In genomic region chr11:73761403-73761945, GRCh38 we compare ENCODE assay signal across 8 cellular contexts. TPM values are rescaled to one million over a fixed set of nuclear protein-coding genes. Genes with fewer than 3 reads are reported as not detected.
A peak's percentile ranks its signal among the peaks of the same experiment; 100 is the strongest.
DNase-seq lines count a peak whose midpoint lies in the region; ATAC-seq and TF ChIP-seq lines count a peak whose summit lies in the region.

No MANE protein-coding gene starts in this region.

- no peaks in the 10 kb centered on the region for H3K27me3 Mint-ChIP-seq in CD8-positive, alpha-beta T cell (ENCODE audit: low read depth)

- peak overlapping the region; percentile 95 for H3K27ac Mint-ChIP-seq in CD8-positive, alpha-beta T cell

- CTCF ChIA-PET in CD8-positive, alpha-beta T cell (lab: Charles Lee): interaction anchor here (0.6 to 4.3 kb wide), 6 partner anchors 16 to 831 kb away, joined by 3 to 23 read pairs (median 4); partner anchors contain the start of genes MRPL48 and POLD3

- POLR2A ChIA-PET in CD8-positive, alpha-beta T cell (lab: Charles Lee): interaction anchor here (1.2 to 4.3 kb wide), 9 partner anchors 15 to 732 kb away, joined by 3 to 87 read pairs (median 4); partner anchors contain the start of genes C2CD3, FCHSD2, LIPT2 and MRPL48

- H3K4me3 Mint-ChIP-seq in CD8-positive, alpha-beta T cell: peak overlapping the region; percentile 85

- peak overlapping the region; percentile 69 for H3K4me3 ChIP-seq in CD8-positive, alpha-beta T cell (ENCODE audit: low read depth, low read length)
- H3K4me3 ChIP-seq in adrenal gland (peak overlapping the region in 1 of 4 donors; percentile 38), left lung (peak overlapping the region; percentile 31 to 82), tibial nerve (peak overlapping the region; percentile 21 to 97 (median 59))

- no peaks in the 10 kb centered on the region for H3K9me3 Mint-ChIP-seq in CD8-positive, alpha-beta T cell

- H3K27me3 ChIP-seq in CD8-positive, alpha-beta T cell (ENCODE audit: insufficient read depth, low read length): no peaks in the 10 kb centered on the region
- H3K27me3 ChIP-seq in adrenal gland (no peaks in the 10 kb centered on the region), left lung (no peaks in the 10 kb centered on the region), tibial nerve (no peaks in the 10 kb centered on the region)

- H3K9me3 ChIP-seq in CD8-positive, alpha-beta T cell (ENCODE audit: low read length): no peaks in the 10 kb centered on the region
- H3K9me3 ChIP-seq in adrenal gland (replicated peaks in 1 of 3) (no peaks in the 10 kb centered on the region), left lung (no peaks in the 10 kb centered on the region), tibial nerve (no peaks in the 10 kb centered on the region)

- 44 to 63% (median 45%) methylated on average over 12 to 16 of the region's 16 CpGs for WGBS in adrenal gland, 4 donors
- 47 to 48% methylated on average over 16 of the region's 16 CpGs for WGBS in tibial nerve, 2 donors

- no peak for DNase-seq in CD8-positive, alpha-beta T cell
- DNase-seq in adrenal gland: peak in 3 of 7 donors; percentile 25 to 66 (median 43)
- DNase-seq in left lung: no peak
- no peak for DNase-seq in tibial nerve (ENCODE audit: low spot score in 2 of 2)
- DNase-seq in inferior parietal cortex (ENCODE audit: extremely low spot score): no peak
- DNase-seq in hippocampal formation (lab: John Stamatoyannopoulos, UW): no peak
- no peak for DNase-seq in DMS53 treated with DMSO at 0.1 percent for 48 hours (lab: John Stamatoyannopoulos, UW; ENCODE audit: unreplicated experiment)

- peak; percentile 9 for TF ChIP-seq CTCF in CD8-positive, alpha-beta T cell (IDR thresholded peaks at IDR 0.05)
- TF ChIP-seq CTCF in adrenal gland (IDR thresholded peaks at IDR 0.05): no peak
- TF ChIP-seq CTCF in left lung (IDR thresholded peaks at IDR 0.05): no peak
- no peak for TF ChIP-seq CTCF in tibial nerve (IDR thresholded peaks at IDR 0.05)

- peak overlapping the region; percentile 71 for H3K27ac ChIP-seq in CD8-positive, alpha-beta T cell (ENCODE audit: low read depth, low read length)
- H3K27ac ChIP-seq in adrenal gland (peak overlapping the region in 3 of 5 donors; percentile 75 to 98 (median 98)), left lung (peak overlapping the region; percentile 84 to 99), tibial nerve (peak overlapping the region; percentile 87 to 94 (median 92))

- peaks cover 8% of the 10 kb centered on the region for H3K36me3 Mint-ChIP-seq in CD8-positive, alpha-beta T cell

- peak in 1 of 2 donors; percentile 99 for TF ChIP-seq EP300 in tibial nerve (IDR thresholded peaks at IDR 0.05)

- ATAC-seq in CD8-positive, alpha-beta T cell: peak; percentile 4
- peak; percentile 7 for ATAC-seq in HG03066 (IDR thresholded peaks at IDR 0.05; ENCODE audit: low read depth, unreplicated experiment)
- peak; percentile 4 for ATAC-seq in left lung

- H3K4me1 ChIP-seq in CD8-positive, alpha-beta T cell (ENCODE audit: insufficient read depth, low read length): peaks cover 17% of the 10 kb centered on the region
- H3K4me1 ChIP-seq in adrenal gland (replicated peaks in 1 of 2) (peaks cover 18 to 21% of the 10 kb centered on the region in 2 donors), left lung (peaks cover 11 to 35% of the 10 kb centered on the region in 2 donors), tibial nerve (peaks cover 3 to 29% (median 18%) of the 10 kb centered on the region in 4 donors)

- H3K4me1 Mint-ChIP-seq in CD8-positive, alpha-beta T cell (ENCODE audit: low read depth): peaks cover 29% of the 10 kb centered on the region

- TF ChIP-seq POLR2A in adrenal gland (IDR thresholded peaks at IDR 0.05) (no peak), tibial nerve (IDR thresholded peaks at IDR 0.05) (no peak)

- no peaks in the 10 kb centered on the region for H3K36me3 ChIP-seq in CD8-positive, alpha-beta T cell (ENCODE audit: insufficient read depth, low read length)
- H3K36me3 ChIP-seq in adrenal gland (replicated peaks in 1 of 2) (no peaks in the 10 kb centered on the region), left lung (no peaks in the 10 kb centered on the region), tibial nerve (no peaks in the 10 kb centered on the region)

- intact Hi-C loops in CD8-positive, alpha-beta T cell (cut with DNase I, micrococcal nuclease): loop anchor here (1.0 to 10.0 kb wide), 9 partner anchors 18 to 636 kb away; partner anchors contain the start of genes FAM168A (in 2 of the 2), FCHSD2 (in 2 of the 2), COA4 (in 1 of the 2) and PAAF1 (in 1 of the 2)
- intact Hi-C loops in adrenal gland (cut with DNase I): no loop called here
- intact Hi-C loops in left lung (cut with DNase I): no loop called here

RNA-seq across cellular contexts. Expression of gene RAB6A, which starts 0.6 kb away (rescaled TPM):
- 10 to 100 TPM; 43.7 to 53.3 TPM for total RNA-seq in CD8-positive, alpha-beta T cell
- total RNA-seq in adrenal gland: 100 to 1,000 TPM; 107 to 283 (median 143) TPM
- polyA plus RNA-seq in adrenal gland: 100 to 1,000 TPM in 1 of 3 donors, 10 to 100 TPM in 2; 27.8 to 277 (median 40.5) TPM
- total RNA-seq in left lung: 100 to 1,000 TPM; 146 to 150 TPM
- total RNA-seq in tibial nerve: 100 to 1,000 TPM; 183 to 254 (median 234) TPM

RNA-seq across cellular contexts. Expression of gene MRPL48, which starts 26.2 kb away (rescaled TPM):
- 10 to 100 TPM; 10.2 to 13.7 TPM for total RNA-seq in CD8-positive, alpha-beta T cell
- total RNA-seq in adrenal gland: 10 to 100 TPM; 13.6 to 42.6 (median 28.7) TPM
- polyA plus RNA-seq in adrenal gland: 10 to 100 TPM; 31.7 to 59.5 (median 32.3) TPM
- total RNA-seq in left lung: 10 to 100 TPM; 28.9 to 29.1 TPM
- 10 to 100 TPM in 3 of 4 donors, 1 to 10 TPM in 1; 4.3 to 25.3 (median 21.1) TPM for total RNA-seq in tibial nerve

Comparison
In these comparisons a context has a peak if more than half of its experiments do, and no peak if none do; other contexts are left out.
1. intact Hi-C loops: an anchor here in CD8-positive, alpha-beta T cell (1.0 to 10.0 kb wide); none called in adrenal gland and left lung.